Comparison of ENCODE assay signal across 8 cellular contexts in genomic region chr9:71769175-71770165, GRCh38. TPM values are rescaled to one million over a fixed set of nuclear protein-coding genes. Genes with fewer than 3 reads are reported as not detected.
DNase-seq lines count a peak whose midpoint lies in the region; ATAC-seq and TF ChIP-seq lines count a peak whose summit lies in the region.

No MANE protein-coding gene starts in this region.

- H2BK120ac ChIP-seq in trophoblast cell (ENCODE audit: insufficient read depth, low read length, poor library complexity), result no peak overlapping the region

- TF ChIP-seq CTCF in heart left ventricle (IDR thresholded peaks at IDR 0.05), result peak in 7 of 12 donors; percentile 3 to 28 (median 15)

- no peak overlapping the region for H3K14ac ChIP-seq in trophoblast cell (ENCODE audit: low read length)

- H4K8ac ChIP-seq in trophoblast cell (ENCODE audit: low read depth, low read length), result no peak overlapping the region

- no peak overlapping the region for H2BK5ac ChIP-seq in trophoblast cell (ENCODE audit: low read depth, low read length, poor library complexity)

- 4 to 12% (median 7%) methylated on average over 28 to 48 of the region's 48 CpGs for WGBS in heart left ventricle, 4 donors
- no CpG with 5 or more reads among the region's 48 CpGs for WGBS in trophoblast cell (ENCODE audit: extremely low coverage, insufficient coverage, insufficient read length)

- peaks cover 15% of the 10 kb centered on the region for H3K79me1 ChIP-seq in trophoblast cell (ENCODE audit: low read length)

- H3K9me3 ChIP-seq in BLaER1 (no peaks in the 10 kb centered on the region), SJCRH30 (replicated peaks) (no peaks in the 10 kb centered on the region), heart left ventricle (no peaks in the 10 kb centered on the region), trophoblast cell (ENCODE audit: insufficient read depth, low read depth, low read length) (no peaks in the 10 kb centered on the region)

- ATAC-seq in GM19324 (IDR thresholded peaks at IDR 0.05; ENCODE audit: low FRiP score, unreplicated experiment), result peak; percentile 42
- ATAC-seq in HG03432 (IDR thresholded peaks at IDR 0.05; ENCODE audit: unreplicated experiment), result peak; percentile 39
- peak; percentile 76 to 80 (median 77) for ATAC-seq in heart left ventricle

- H3K4me2 ChIP-seq in BLaER1 (peak overlapping the region; percentile 99), trophoblast cell (ENCODE audit: low read length) (peak overlapping the region; percentile 99)

- H3K79me2 ChIP-seq in trophoblast cell (ENCODE audit: control insufficient read depth, insufficient read depth, low read length, poor library complexity), result peaks cover 27% of the 10 kb centered on the region

- H3K9ac ChIP-seq in BLaER1 (peak overlapping the region; percentile 69), trophoblast cell (ENCODE audit: low read length) (peak overlapping the region; percentile 30)

- H4K20me1 ChIP-seq in BLaER1, result peaks cover 38% of the 10 kb centered on the region

- peak overlapping the region; percentile 78 for H3K4me3 ChIP-seq in BLaER1
- peak overlapping the region; percentile 98 for H3K4me3 ChIP-seq in SJCRH30
- peak overlapping the region; percentile 53 to 96 (median 84) for H3K4me3 ChIP-seq in heart left ventricle
- peak overlapping the region; percentile 77 for H3K4me3 ChIP-seq in trophoblast cell (ENCODE audit: low read depth, low read length)

- TF ChIP-seq POLR2A in heart left ventricle (IDR thresholded peaks at IDR 0.05), result peak in 1 of 2 donors; percentile 17

- no peak overlapping the region for H3K23ac ChIP-seq in trophoblast cell (ENCODE audit: low read length)

- DNase-seq in SJCRH30, result peak; percentile 71 to 74
- peak; percentile 65 for DNase-seq in activated naive CD4-positive, alpha-beta T cell treated with anti-CD3 and anti-CD28 coated beads, Interleukin-2, amount 50 U/mL, for 16 hours
- peak; percentile 74 to 90 (median 85) for DNase-seq in heart left ventricle
- peak; percentile 68 to 76 for DNase-seq in trophoblast cell
- peak; percentile 74 for DNase-seq in ureter (ENCODE audit: low spot score)

- peak overlapping the region; percentile 37 for H2AFZ ChIP-seq in trophoblast cell (ENCODE audit: insufficient read depth, low read length, poor library complexity)

- H3K4me1 ChIP-seq in BLaER1 (peaks cover 48% of the 10 kb centered on the region), SJCRH30 (peaks cover 13% of the 10 kb centered on the region), heart left ventricle (peaks cover 0 to 42% (median 21%) of the 10 kb centered on the region in 12 donors), trophoblast cell (ENCODE audit: control insufficient read depth in 1 of 2, insufficient read depth in 2 of 2, low read length in 2 of 2) (peaks cover 3 to 4% of the 10 kb centered on the region in 2 experiments)

- peak overlapping the region; percentile 52 for H3K18ac ChIP-seq in trophoblast cell (ENCODE audit: low read length)

- H3K4ac ChIP-seq in trophoblast cell (ENCODE audit: low read depth, low read length), result no peak overlapping the region

- intact Hi-C loops in heart left ventricle (cut with DNase I), result loop anchor here (1.0 to 10.0 kb wide), 12 partner anchors 42 to 485 kb away; no protein-coding TSS in a partner anchor

- no peak overlapping the region for H4K91ac ChIP-seq in trophoblast cell (ENCODE audit: low read depth, low read length)

- H3K27ac ChIP-seq in BLaER1 (no peak overlapping the region), SJCRH30 (no peak overlapping the region), heart left ventricle (peak overlapping the region in 11 of 12 donors; percentile 28 to 99 (median 97)), trophoblast cell (ENCODE audit: low read depth, low read length) (no peak overlapping the region)

- H2AK5ac ChIP-seq in trophoblast cell (ENCODE audit: low read length), result no peak overlapping the region

- no peak overlapping the region for H2BK12ac ChIP-seq in trophoblast cell (ENCODE audit: low read length)

- H3K36me3 ChIP-seq in BLaER1 (no peaks in the 10 kb centered on the region), SJCRH30 (no peaks in the 10 kb centered on the region), heart left ventricle (no peaks in the 10 kb centered on the region), trophoblast cell (ENCODE audit: control insufficient read depth in 1 of 2, insufficient read depth in 2 of 2, low read length in 2 of 2) (no peaks in the 10 kb centered on the region)

- H4K12ac ChIP-seq in trophoblast cell (ENCODE audit: low read depth, low read length), result no peak overlapping the region

- H3K27me3 ChIP-seq in BLaER1 (no peaks in the 10 kb centered on the region), SJCRH30 (no peaks in the 10 kb centered on the region), heart left ventricle (no peaks in the 10 kb centered on the region), trophoblast cell (ENCODE audit: insufficient read depth, low read length) (no peaks in the 10 kb centered on the region)

RNA-seq across cellular contexts. Expression of gene CEMIP2, which starts 1.2 kb away (rescaled TPM):
- 41.0 and 42.2 TPM in 2 replicates for total RNA-seq in SJCRH30 (2014; rRNA removed; shearing (Covaris generic))
- total RNA-seq in heart left ventricle, result 10 to 100 TPM in 2 of 9 donors, 1 to 10 TPM in 7; 6.7 to 49.3 (median 7.4) TPM
- 1 to 10 TPM; 5.8 to 8.7 TPM for polyA plus RNA-seq in heart left ventricle
- polyA plus RNA-seq in trophoblast cell (2013), result 162 and 163 TPM in 2 replicates
- 162 TPM for total RNA-seq in ureter

Comparison
In these comparisons a context has a peak if more than half of its experiments do, and no peak if none do; other contexts are left out.
1. H3K27ac ChIP-seq: peak in heart left ventricle (11 of 12); none in BLaER1 (single experiment), SJCRH30 (single experiment) and trophoblast cell (single experiment).
2. Peak in every context shown above with its lines, with median percentiles within 50 percentile points of each other: H3K4me3 ChIP-seq, ATAC-seq and DNase-seq.